ENCODE assay signal across 27 cellular contexts in the genomic region with DNA sequence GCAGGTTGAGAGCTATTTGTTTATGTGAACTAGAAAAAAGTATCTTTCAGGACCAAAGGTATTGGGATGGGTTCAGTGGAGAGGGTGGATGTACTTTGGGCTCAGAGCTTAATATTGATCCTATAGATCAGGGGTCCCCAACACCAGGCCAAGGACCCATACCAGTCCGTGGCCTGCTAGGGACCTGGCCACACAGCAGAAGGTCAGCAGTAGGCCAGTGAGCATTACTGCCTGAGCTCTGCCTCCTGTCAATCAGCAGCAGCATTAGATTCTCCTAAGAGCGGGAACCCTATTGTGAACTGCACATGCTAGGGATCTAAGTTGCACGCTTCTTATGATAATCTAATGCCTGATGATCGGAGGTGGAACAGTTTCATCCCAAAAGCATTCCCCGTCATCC.
"Had no signal": no experiment of that assay in that cellular context is flagged by ENCODE, and none has a peak within 500 bp of the region (broad histone marks: within the 10 kb centered on the region; RNA-seq: fewer than 3 reads in every experiment).

No MANE protein-coding gene starts in this region.

- H3K27me3 ChIP-seq: brain microvascular endothelial cell, gastroesophageal sphincter had no signal

- H3K27ac Mint-ChIP-seq: activated B cell treated with CpG ODN at 0.5 μM for 24 hours; activated CD4-positive, alpha-beta memory T cell treated with anti-CD3 and anti-CD28 coated beads for 36 hours; activated naive CD4-positive, alpha-beta T cell treated with anti-CD3 and anti-CD28 coated beads for 36 hours; activated naive CD4-positive, alpha-beta T cell treated with anti-CD3 and anti-CD28 coated beads, Interleukin-2, amount 50 U/mL, for 24 hours; activated naive CD8-positive, alpha-beta T cell treated with anti-CD3 and anti-CD28 coated beads, Interleukin-2, amount 10 ng/mL, durations not matched to agents 7 days and 5 days; activated T-helper 17 cell treated with anti-CD3 and anti-CD28 coated beads, Interleukin-2, amount 50 U/mL, for 72 hours; effector memory CD8-positive, alpha-beta T cell; T-cell; T-helper 1 cell treated with Interleukin-12 subunit alpha and Interleukin-12 subunit beta and Interleukin-4 antibody, amounts not matched to agents 30 μg/mL and 1 μg/mL, for 36 hours; T-helper 2 cell treated with Interferon-gamma antibody and Interleukin-4, amounts not matched to agents 5 μg/mL and 100 μg/mL, for 36 hours had no signal

- ATAC-seq: activated T-cell treated with anti-CD3 and anti-CD28 coated beads, Interleukin-2, amount 50 U/mL, for 4 hours; activated T-helper 17 cell treated with anti-CD3 and anti-CD28 coated beads, Interleukin-2, amount 50 U/mL, for 72 hours; effector memory CD8-positive, alpha-beta T cell; gastroesophageal sphincter; heart right ventricle; T-cell had no signal

- H3K36me3 ChIP-seq: brain microvascular endothelial cell, esophagus squamous epithelium, gastroesophageal sphincter, heart right ventricle, WERI-Rb-1 had no signal

- H3K9me3 Mint-ChIP-seq: activated B cell treated with CpG ODN at 0.5 μM for 24 hours; activated CD4-positive, alpha-beta memory T cell treated with anti-CD3 and anti-CD28 coated beads for 36 hours; activated naive CD4-positive, alpha-beta T cell treated with anti-CD3 and anti-CD28 coated beads for 36 hours; activated naive CD4-positive, alpha-beta T cell treated with anti-CD3 and anti-CD28 coated beads, Interleukin-2, amount 50 U/mL, for 24 hours; activated naive CD8-positive, alpha-beta T cell treated with anti-CD3 and anti-CD28 coated beads, Interleukin-2, amount 10 ng/mL, durations not matched to agents 7 days and 5 days; activated T-cell treated with anti-CD3 and anti-CD28 coated beads, Interleukin-2, amount 50 U/mL, for 4 hours; activated T-helper 17 cell treated with anti-CD3 and anti-CD28 coated beads, Interleukin-2, amount 50 U/mL, for 72 hours; effector memory CD8-positive, alpha-beta T cell; T-cell; T-helper 1 cell treated with Interleukin-12 subunit alpha and Interleukin-12 subunit beta and Interleukin-4 antibody, amounts not matched to agents 30 μg/mL and 1 μg/mL, for 36 hours; T-helper 2 cell treated with Interferon-gamma antibody and Interleukin-4, amounts not matched to agents 5 μg/mL and 100 μg/mL, for 36 hours had no signal

- H3K36me3 Mint-ChIP-seq: activated CD4-positive, alpha-beta memory T cell treated with anti-CD3 and anti-CD28 coated beads for 36 hours; activated naive CD4-positive, alpha-beta T cell treated with anti-CD3 and anti-CD28 coated beads, Interleukin-2, amount 50 U/mL, for 24 hours; activated naive CD8-positive, alpha-beta T cell treated with anti-CD3 and anti-CD28 coated beads, Interleukin-2, amount 10 ng/mL, durations not matched to agents 7 days and 5 days; T-cell had no signal

- DNase-seq: activated B cell treated with CpG ODN at 0.5 μM for 24 hours; activated CD4-positive, alpha-beta memory T cell treated with anti-CD3 and anti-CD28 coated beads for 36 hours; activated CD4-positive, alpha-beta T cell treated with anti-CD3 and anti-CD28 coated beads, Interleukin-2, amount 50 U/mL, for 1 hour; activated CD8-positive, alpha-beta memory T cell treated with anti-CD3 and anti-CD28 coated beads for 24 hours; activated effector memory CD4-positive, alpha-beta T cell treated with Interleukin-2 at 50 U/mL for 16 hours; activated gamma-delta T cell treated with Interleukin-2 at 50 U/mL for 16 hours; activated naive CD4-positive, alpha-beta T cell treated with anti-CD3 and anti-CD28 coated beads for 36 hours; activated naive CD8-positive, alpha-beta T cell treated with anti-CD3 and anti-CD28 coated beads, Interleukin-2, amount 10 ng/mL, durations not matched to agents 7 days and 5 days; activated T-cell treated with anti-CD3 and anti-CD28 coated beads, Interleukin-2, amount 50 U/mL, for 4 hours; brain microvascular endothelial cell; cortex of kidney; effector CD4-positive, alpha-beta T cell; effector memory CD8-positive, alpha-beta T cell; esophagus squamous epithelium; foreskin melanocyte; heart right ventricle; T-cell; T1000; WERI-Rb-1 had no signal

- H2AFZ ChIP-seq: hepatocyte had no signal

- H3K79me2 ChIP-seq: hepatocyte had no signal

- H3K4me1 ChIP-seq: esophagus squamous epithelium, gastroesophageal sphincter, heart right ventricle had no signal

- H3K4me3 Mint-ChIP-seq: activated B cell treated with CpG ODN at 0.5 μM for 24 hours; activated CD4-positive, alpha-beta memory T cell treated with anti-CD3 and anti-CD28 coated beads for 36 hours; activated naive CD4-positive, alpha-beta T cell treated with anti-CD3 and anti-CD28 coated beads for 36 hours; activated naive CD4-positive, alpha-beta T cell treated with anti-CD3 and anti-CD28 coated beads, Interleukin-2, amount 50 U/mL, for 24 hours; activated naive CD8-positive, alpha-beta T cell treated with anti-CD3 and anti-CD28 coated beads, Interleukin-2, amount 10 ng/mL, durations not matched to agents 7 days and 5 days; activated T-cell treated with anti-CD3 and anti-CD28 coated beads, Interleukin-2, amount 50 U/mL, for 4 hours; activated T-helper 17 cell treated with anti-CD3 and anti-CD28 coated beads, Interleukin-2, amount 50 U/mL, for 72 hours; effector memory CD8-positive, alpha-beta T cell; T-cell; T-helper 1 cell treated with Interleukin-12 subunit alpha and Interleukin-12 subunit beta and Interleukin-4 antibody, amounts not matched to agents 30 μg/mL and 1 μg/mL, for 36 hours; T-helper 2 cell treated with Interferon-gamma antibody and Interleukin-4, amounts not matched to agents 5 μg/mL and 100 μg/mL, for 36 hours had no signal

- H3K4me1 Mint-ChIP-seq: activated B cell treated with CpG ODN at 0.5 μM for 24 hours; activated naive CD4-positive, alpha-beta T cell treated with anti-CD3 and anti-CD28 coated beads, Interleukin-2, amount 50 U/mL, for 24 hours; activated naive CD8-positive, alpha-beta T cell treated with anti-CD3 and anti-CD28 coated beads, Interleukin-2, amount 10 ng/mL, durations not matched to agents 7 days and 5 days; activated T-helper 17 cell treated with anti-CD3 and anti-CD28 coated beads, Interleukin-2, amount 50 U/mL, for 72 hours; T-cell had no signal

- H3K4me2 ChIP-seq: hepatocyte had no signal

- H3K4me3 ChIP-seq: esophagus squamous epithelium, gastroesophageal sphincter, heart right ventricle, hepatocyte had no signal

- H3K9me3 ChIP-seq: esophagus squamous epithelium, gastroesophageal sphincter, heart right ventricle had no signal

- H3K27ac ChIP-seq: brain microvascular endothelial cell, epithelial cell of prostate, esophagus squamous epithelium, gastroesophageal sphincter, heart right ventricle, hepatocyte, WERI-Rb-1 had no signal

- FAIRE-seq: colon had no signal
